Comparison of ENCODE assay signal across 8 cellular contexts in the genomic region with DNA sequence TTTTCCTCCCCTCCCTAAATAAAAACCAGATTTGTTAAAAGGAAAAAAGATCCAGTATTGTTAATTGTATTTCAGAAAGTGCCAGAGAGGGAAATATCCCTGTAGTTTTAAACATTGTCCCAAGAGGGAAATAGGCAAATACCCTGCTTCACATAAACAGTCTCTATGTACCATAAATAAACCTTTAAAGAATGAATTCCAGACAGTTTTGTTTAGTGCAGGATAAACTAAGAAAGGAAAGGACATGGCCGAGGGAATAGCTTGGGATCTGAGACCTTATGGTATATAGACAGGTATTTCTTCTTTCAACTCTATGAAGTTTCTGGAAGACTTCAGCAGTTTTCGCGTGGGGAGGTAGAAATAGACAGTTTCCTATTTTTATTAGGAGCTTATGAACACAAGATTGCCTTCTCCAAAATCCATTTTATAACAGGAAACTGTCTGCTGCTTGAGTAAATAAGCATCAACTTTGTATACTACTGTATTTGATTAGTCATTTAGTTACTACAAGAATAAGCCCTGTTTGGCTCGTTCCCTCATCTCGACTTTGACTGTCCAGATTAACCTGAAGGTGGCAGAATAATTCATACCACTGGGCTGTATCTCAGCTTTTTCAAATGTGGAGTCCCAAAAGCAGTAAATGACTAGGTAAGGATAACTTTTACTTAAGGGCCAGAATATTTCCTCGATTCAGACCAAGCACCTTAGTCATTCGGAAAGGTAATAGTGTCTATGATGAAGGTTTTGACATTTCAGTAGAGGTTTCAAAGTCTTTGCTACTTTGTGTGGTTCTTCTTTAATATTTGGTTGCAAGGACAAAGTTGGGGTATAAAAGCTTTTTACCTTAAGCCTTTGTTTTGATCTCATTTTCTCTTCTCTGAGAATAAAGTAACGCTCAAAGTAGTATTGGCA.
DNase-seq lines count a peak whose midpoint lies in the region; ATAC-seq and TF ChIP-seq lines count a peak whose summit lies in the region.

No MANE protein-coding gene starts in this region.

- H3K27ac Mint-ChIP-seq in neural crest cell (ENCODE audit: unreplicated experiment): peak overlapping the region; percentile 88

- no peak overlapping the region for H3K27ac ChIP-seq in OCI-LY7 (ENCODE audit: low read depth, low read length, poor library complexity, severe bottlenecking)
- H3K27ac ChIP-seq in Karpas-422 (ENCODE audit: low read length): no peak overlapping the region

- H4K20me1 ChIP-seq in OCI-LY7 (ENCODE audit: insufficient read depth, low read length) (no peaks in the 10 kb centered on the region), Karpas-422 (ENCODE audit: insufficient read depth, low read depth, low read length) (no peaks in the 10 kb centered on the region)

- BruUV-seq in OCI-LY7 (replicated peaks; lab: Mats Ljungman, UMichigan): no TSS peak

- H3K36me3 Mint-ChIP-seq in neural crest cell (ENCODE audit: low read depth): peaks cover 35% of the 10 kb centered on the region

- intact Hi-C loops in OCI-LY7 (cut with micrococcal nuclease; ENCODE audit: unreplicated experiment): no loop called here

- no peaks in the 10 kb centered on the region for H3K27me3 ChIP-seq in Karpas-422 (ENCODE audit: low read length)

- H3K9me3 ChIP-seq in OCI-LY7 (ENCODE audit: low read length) (no peaks in the 10 kb centered on the region), Karpas-422 (ENCODE audit: low read length) (no peaks in the 10 kb centered on the region)

- peak overlapping the region; percentile 61 for H3K4me3 Mint-ChIP-seq in neural crest cell

- peaks cover 4% of the 10 kb centered on the region for H3K9me3 Mint-ChIP-seq in neural crest cell

- POLR2A ChIA-PET in OCI-LY7 (lab: Charles Lee): no interaction called here

- no peak for TF ChIP-seq POLR2A in GM18505 (IDR thresholded peaks at IDR 0.05; ENCODE audit: borderline replicate concordance, extremely low read depth, insufficient read depth, insufficient read length)

- CTCF ChIA-PET in OCI-LY7 (lab: Charles Lee; ENCODE audit: unreplicated experiment): no interaction called here

- H3K4me1 Mint-ChIP-seq in neural crest cell: peaks cover 46% of the 10 kb centered on the region

- H3K4me1 ChIP-seq in OCI-LY7 (ENCODE audit: insufficient read depth, low read length, poor library complexity, severe bottlenecking): no peaks in the 10 kb centered on the region
- no peaks in the 10 kb centered on the region for H3K4me1 ChIP-seq in Karpas-422 (ENCODE audit: low read length)

- H2AFZ ChIP-seq in OCI-LY7 (ENCODE audit: low read length): no peak overlapping the region
- no peak overlapping the region for H2AFZ ChIP-seq in Karpas-422 (ENCODE audit: low read length)

- 0 out of 2 replicates have a peak, but pooled peaks have one; percentile 33 for TF ChIP-seq CTCF in OCI-LY7 (conservative IDR thresholded peaks at IDR 0.05; ENCODE audit: low read length)
- peak; percentile 51 for TF ChIP-seq CTCF in epithelial cell of proximal tubule (conservative IDR thresholded peaks at IDR 0.05; ENCODE audit: low read depth, low read length)
- TF ChIP-seq CTCF in neural crest cell (conservative IDR thresholded peaks at IDR 0.05): peak; percentile 41

- H3K4me3 ChIP-seq in OCI-LY7 (ENCODE audit: low read depth, low read length, poor library complexity, severe bottlenecking) (no peak overlapping the region), epithelial cell of proximal tubule (ENCODE audit: low read depth, low read length) (no peak overlapping the region), Karpas-422 (ENCODE audit: low read length) (no peak overlapping the region)

- H3K79me2 ChIP-seq in OCI-LY7 (ENCODE audit: insufficient read depth, low read depth, low read length) (no peaks in the 10 kb centered on the region), Karpas-422 (ENCODE audit: low read length) (no peaks in the 10 kb centered on the region)

- H3K9me2 ChIP-seq in OCI-LY7 (ENCODE audit: insufficient read depth, low read length): no peaks in the 10 kb centered on the region
- no peaks in the 10 kb centered on the region for H3K9me2 ChIP-seq in Karpas-422 (replicated peaks; ENCODE audit: insufficient read depth, low read length)

- no peaks in the 10 kb centered on the region for H3K27me3 Mint-ChIP-seq in neural crest cell (ENCODE audit: low read depth)

- H3K9ac ChIP-seq in Karpas-422 (ENCODE audit: low read length): no peak overlapping the region

- no peak for ATAC-seq in HG03520 (IDR thresholded peaks at IDR 0.05; ENCODE audit: unreplicated experiment)
- no peak for ATAC-seq in GM19328 (IDR thresholded peaks at IDR 0.05; ENCODE audit: unreplicated experiment)
- ATAC-seq in GM18505 (IDR thresholded peaks at IDR 0.05; ENCODE audit: unreplicated experiment): no peak

- no peak overlapping the region for H3K4me2 ChIP-seq in OCI-LY7 (ENCODE audit: low read length)
- H3K4me2 ChIP-seq in Karpas-422 (ENCODE audit: low read depth, low read length, poor library complexity, severe bottlenecking): no peak overlapping the region

- H3K36me3 ChIP-seq in OCI-LY7 (ENCODE audit: insufficient read depth, low read length): peaks cover 42% of the 10 kb centered on the region
- H3K36me3 ChIP-seq in Karpas-422 (ENCODE audit: insufficient read depth, low read length): peaks cover 5% of the 10 kb centered on the region; the same call in 1 of the 2 replicates

- DNase-seq in GM04504 (ENCODE audit: low read depth): peak; percentile 69
- no peak for DNase-seq in OCI-LY7 (ENCODE audit: low spot score)
- DNase-seq in epithelial cell of proximal tubule (ENCODE audit: low read depth): no peak
- no peak for DNase-seq in neural crest cell (ENCODE audit: low read depth, low spot score)
- DNase-seq in Karpas-422: no peak
